1 cellular context compared by ENCODE assay signal in genomic region chr11:16986434-16987204, GRCh38.
TF ChIP-seq lines count a peak whose summit lies in the region.

No MANE protein-coding gene starts in this region.

TF ChIP-seq in GM12878, 131 proteins besides CTCF, POLR2A, EP300 and RAD21 (continued from another document):
- TF ChIP-seq ZNF592 (IDR thresholded peaks at IDR 0.05) (no peak), IRF4 (IDR thresholded peaks at IDR 0.05; ENCODE audit: low read depth, low read length) (no peak), JUNB (IDR thresholded peaks at IDR 0.05) (peak; percentile 66), SMAD1 (IDR thresholded peaks at IDR 0.05; ENCODE audit: low read depth, partially characterized antibody) (no peak), ETV6 (conservative IDR thresholded peaks at IDR 0.05 in 1 of 2, IDR thresholded peaks at IDR 0.05 in 1 of 2; ENCODE audit: borderline replicate concordance in 1 of 2, low read depth in 1 of 2) (peak in 1 of 2 experiments; percentile 51; a peak in 1 of 4 replicates), PKNOX1 (IDR thresholded peaks at IDR 0.05) (0 out of 2 replicates have a peak, but pooled peaks have one; percentile 24), IKZF2 (IDR thresholded peaks at IDR 0.05) (peak; percentile 83 to 87), BCL3 (IDR thresholded peaks at IDR 0.05; ENCODE audit: borderline replicate concordance, insufficient read depth, low read depth, low read length, poor library complexity, severe bottlenecking) (no peak), MEF2B (IDR thresholded peaks at IDR 0.05; ENCODE audit: partially characterized antibody, poor library complexity, severe bottlenecking) (peak; percentile 72), RB1 (IDR thresholded peaks at IDR 0.05; ENCODE audit: borderline replicate concordance) (no peak), DPF2 (IDR thresholded peaks at IDR 0.05) (peak; percentile 78; the same call in 1 of the 2 replicates), ATF2 (IDR thresholded peaks at IDR 0.05; ENCODE audit: low read length) (0 out of 2 replicates have a peak, but pooled peaks have one; percentile 37), RELA (IDR thresholded peaks at IDR 0.05; ENCODE audit: borderline replicate concordance, partially characterized antibody) (peak; percentile 36), CHD2 (IDR thresholded peaks at IDR 0.05; ENCODE audit: borderline replicate concordance, low read depth, low read length) (0 out of 2 replicates have a peak, but pooled peaks have one; percentile 36), SMARCA5 (IDR thresholded peaks at IDR 0.05) (0 out of 2 replicates have a peak, but pooled peaks have one; percentile 74), ASH2L (IDR thresholded peaks at IDR 0.05; ENCODE audit: borderline replicate concordance, low read depth) (no peak), SPI1 (IDR thresholded peaks at IDR 0.05; ENCODE audit: borderline replicate concordance, insufficient read depth, low read depth, low read length) (peak; percentile 75; the same call in 1 of the 2 replicates), HDAC2 (IDR thresholded peaks at IDR 0.05) (no peak), PAX5 (IDR thresholded peaks at IDR 0.05; ENCODE audit: borderline replicate concordance, low read depth, low read length) (no peak), RAD51 (IDR thresholded peaks at IDR 0.05) (peak; percentile 51; the same call in 1 of the 2 replicates), RELB (IDR thresholded peaks at IDR 0.05; ENCODE audit: low read depth) (peak; percentile 54; the same call in 1 of the 2 replicates), LARP7 (IDR thresholded peaks at IDR 0.05) (no peak), SKIL (IDR thresholded peaks at IDR 0.05; ENCODE audit: low read depth, poor library complexity, severe bottlenecking) (peak; percentile 55), NR2C1 (IDR thresholded peaks at IDR 0.05) (no peak), FOXK2 (IDR thresholded peaks at IDR 0.05) (no peak), MTA2 (IDR thresholded peaks at IDR 0.05; ENCODE audit: low read depth) (peak; percentile 67; the same call in 1 of the 2 replicates), JUND (IDR thresholded peaks at IDR 0.05; ENCODE audit: low read depth, low read length) (peak; percentile 63; the same call in 1 of the 2 replicates), EED (IDR thresholded peaks at IDR 0.05; ENCODE audit: low read depth) (peak; percentile 48; the same call in 1 of the 2 replicates), BHLHE40 (IDR thresholded peaks at IDR 0.05; ENCODE audit: borderline replicate concordance in 1 of 2, low read depth in 2 of 2, low read length in 1 of 2) (peak; percentile 62 to 83; a peak in 2 of 4 replicates), TCF3 (IDR thresholded peaks at IDR 0.05; ENCODE audit: borderline replicate concordance, insufficient read depth, low read depth, low read length) (0 out of 2 replicates have a peak, but pooled peaks have one; percentile 11), ESRRA (IDR thresholded peaks at IDR 0.05; ENCODE audit: low read length) (peak; percentile 86; the same call in 1 of the 2 replicates), NBN (IDR thresholded peaks at IDR 0.05) (0 out of 2 replicates have a peak, but pooled peaks have one; percentile 48), NFYA (IDR thresholded peaks at IDR 0.05; ENCODE audit: borderline replicate concordance, low read depth, low read length) (no peak), TCF12 (IDR thresholded peaks at IDR 0.05; ENCODE audit: low read depth, low read length) (0 out of 2 replicates have a peak, but pooled peaks have one; percentile 12), ATF7 (IDR thresholded peaks at IDR 0.05; ENCODE audit: low read depth) (peak; percentile 62), BCL11A (IDR thresholded peaks at IDR 0.05; ENCODE audit: low read depth, low read length) (peak; percentile 31; the same call in 1 of the 2 replicates), SMAD5 (IDR thresholded peaks at IDR 0.05; ENCODE audit: low read depth) (no peak), YY1 (IDR thresholded peaks at IDR 0.05; ENCODE audit: low read depth, low read length) (0 out of 2 replicates have a peak, but pooled peaks have one; percentile 27), HCFC1 (IDR thresholded peaks at IDR 0.05; ENCODE audit: low read length) (no peak), PBX3 (IDR thresholded peaks at IDR 0.05; ENCODE audit: insufficient replicate concordance, low read depth, low read length) (peak; percentile 29), IKZF1 (conservative IDR thresholded peaks at IDR 0.05) (peak; percentile 80), RUNX3 (IDR thresholded peaks at IDR 0.05; ENCODE audit: low read length) (peak; percentile 68)
